ENCODE assay signal across 26 cellular contexts in the genomic region with DNA sequence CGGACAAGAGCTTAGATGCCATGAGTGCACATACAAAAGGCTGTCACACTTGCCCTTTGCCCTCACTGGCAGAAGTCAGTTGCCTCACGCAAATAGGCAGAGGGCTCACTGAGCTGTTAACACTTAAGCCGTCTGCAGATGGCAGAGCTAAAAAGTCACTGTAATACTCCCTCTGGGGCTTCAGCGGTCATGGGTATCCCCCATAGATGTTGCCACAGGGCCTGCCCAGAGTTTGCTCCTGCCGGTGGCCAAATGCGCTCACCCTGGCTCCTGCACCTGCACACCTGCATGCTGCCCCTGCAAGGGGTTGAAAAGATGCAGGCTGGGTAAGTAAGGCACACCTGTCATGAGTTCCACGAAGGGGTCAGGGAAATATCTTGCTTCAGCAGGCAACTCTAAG.
"Had no signal": no experiment of that assay in that cellular context is flagged by ENCODE, and none has a peak within 500 bp of the region (broad histone marks: within the 10 kb centered on the region; RNA-seq: fewer than 3 reads in every experiment).

No MANE protein-coding gene starts in this region.

- H3K27me3 ChIP-seq: gastrocnemius medialis, heart right ventricle, right atrium auricular region, stomach, testis, tibial artery had no signal

- H3K27ac Mint-ChIP-seq: immature natural killer cell; natural killer cell treated with Interleukin-12 subunit alpha and Interleukin-12 subunit beta and Interleukin-15 and Interleukin-18, amount 100 ng/mL, for 72 hours; type B pancreatic cell had no signal

- H3K4me1 ChIP-seq: gastrocnemius medialis, heart right ventricle, lower lobe of right lung, prostate gland, right atrium auricular region, stomach, testis, tibial artery had no signal

- H3K4me3 ChIP-seq: gastrocnemius medialis, heart right ventricle, lower lobe of right lung, prostate gland, right atrium auricular region, smooth muscle cell, stomach, testis, tibial artery had no signal

- H3K36me3 Mint-ChIP-seq: immature natural killer cell; naive B cell; natural killer cell treated with Interleukin-12 subunit alpha and Interleukin-12 subunit beta and Interleukin-15 and Interleukin-18, amount 100 ng/mL, for 72 hours; type B pancreatic cell had no signal

- H3K4me3 Mint-ChIP-seq: immature natural killer cell; natural killer cell treated with Interleukin-12 subunit alpha and Interleukin-12 subunit beta and Interleukin-15 and Interleukin-18, amount 100 ng/mL, for 72 hours; type B pancreatic cell had no signal

- DNase-seq: cortex of kidney; gastrocnemius medialis; heart right ventricle; hippocampal formation; immature natural killer cell; islet precursor cell; kidney glomerular epithelial cell; left colon; left ventricle myocardium superior; lower lobe of right lung; naive B cell; nucleus accumbens; stimulated activated CD4-positive, alpha-beta T cell treated with anti-CD3 and anti-CD28 coated beads, Interleukin-12 subunit alpha, Interleukin-12 subunit beta, amount 100 ng/mL, for 4 hours; stimulated activated CD4-positive, alpha-beta T cell treated with anti-CD3 and anti-CD28 coated beads, Interleukin-1b, Interleukin-23, amount 100 ng/mL, for 48 hours; stimulated activated CD4-positive, alpha-beta T cell treated with anti-CD3 and anti-CD28 coated beads, Interleukin-4, amount 100 ng/mL, for 1 hour; stimulated activated CD8-positive, alpha-beta memory T cell treated with anti-CD3 and anti-CD28 coated beads, Interleukin-4, amount 100 ng/mL, for 48 hours; stimulated activated naive CD4-positive, alpha-beta T cell treated with Interleukin-2 at 50 U/mL for 16 hours; stomach; testis; tibial artery had no signal

- H3K27me3 Mint-ChIP-seq: naive B cell; natural killer cell treated with Interleukin-12 subunit alpha and Interleukin-12 subunit beta and Interleukin-15 and Interleukin-18, amount 100 ng/mL, for 72 hours; type B pancreatic cell had no signal

- ATAC-seq: gastrocnemius medialis; heart right ventricle; left colon; left ventricle myocardium superior; lower lobe of right lung; natural killer cell treated with Interleukin-12 subunit alpha and Interleukin-12 subunit beta and Interleukin-15 and Interleukin-18, amount 100 ng/mL, for 72 hours; sciatic nerve had no signal

- H3K36me3 ChIP-seq: gastrocnemius medialis, heart right ventricle, lower lobe of right lung, prostate gland, right atrium auricular region, stomach, tibial artery had no signal

- H3K9me3 Mint-ChIP-seq: type B pancreatic cell had no signal

- H3K9me3 ChIP-seq: gastrocnemius medialis, lower lobe of right lung, prostate gland, right atrium auricular region, testis, tibial artery had no signal

- H3K27ac ChIP-seq: gastrocnemius medialis, heart right ventricle, lower lobe of right lung, prostate gland, right atrium auricular region, stomach, testis, tibial artery had no signal

- H3K4me1 Mint-ChIP-seq: immature natural killer cell, naive B cell had no signal
